In genomic region chr7:1043552-1044188, GRCh38 we compare ENCODE assay signal across 8 cellular contexts. TPM values are rescaled to one million over a fixed set of nuclear protein-coding genes. Genes with fewer than 3 reads are reported as not detected.
DNase-seq lines count a peak whose midpoint lies in the region; ATAC-seq, FAIRE-seq and TF ChIP-seq lines count a peak whose summit lies in the region.

No MANE protein-coding gene starts in this region.

- peak overlapping the region; percentile 55 for H3K27ac ChIP-seq in CD4-positive, alpha-beta memory T cell (ENCODE audit: low read depth, low read length)
- peak overlapping the region; percentile 88 for H3K27ac ChIP-seq in RWPE1
- peak overlapping the region; percentile 92 to 96 (median 94) for H3K27ac ChIP-seq in esophagus muscularis mucosa (replicated peaks in 1 of 4)
- peak overlapping the region; percentile 53 for H3K27ac ChIP-seq in osteoblast (ENCODE audit: low read depth, low read length)
- H3K27ac ChIP-seq in foreskin keratinocyte = no peak overlapping the region

- H4K20me1 ChIP-seq in osteoblast (ENCODE audit: insufficient read depth, low read length) = peaks cover 14% of the 10 kb centered on the region

- no peaks in the 10 kb centered on the region for H3K36me3 ChIP-seq in CD4-positive, alpha-beta memory T cell (ENCODE audit: insufficient read depth, low read length)
- H3K36me3 ChIP-seq in esophagus muscularis mucosa (no peaks in the 10 kb centered on the region), osteoblast (ENCODE audit: insufficient read depth, low read length) (no peaks in the 10 kb centered on the region)

- ATAC-seq in HG03159 (IDR thresholded peaks at IDR 0.05; ENCODE audit: unreplicated experiment) (no peak), HG03342 (IDR thresholded peaks at IDR 0.05; ENCODE audit: unreplicated experiment) (no peak), foreskin keratinocyte (no peak)

- H3K27ac Mint-ChIP-seq in CD4-positive, alpha-beta memory T cell = peak overlapping the region; percentile 79 to 93 (median 86)

- intact Hi-C loops in CD4-positive, alpha-beta memory T cell (cut with micrococcal nuclease) = loop anchor here (2.0 kb wide), 3 partner anchors 15 to 121 kb away; no protein-coding TSS in a partner anchor
- intact Hi-C loops in esophagus muscularis mucosa (cut with DNase I) = no loop called here

- no peak for TF ChIP-seq EP300 in esophagus muscularis mucosa (IDR thresholded peaks at IDR 0.05)

- FAIRE-seq in GM19239 (lab: Jason Lieb, UNC) = no peak

- TF ChIP-seq POLR2A in esophagus muscularis mucosa (IDR thresholded peaks at IDR 0.05; ENCODE audit: low read depth) = no peak

- no peak for DNase-seq in CD4-positive, alpha-beta memory T cell
- DNase-seq in RWPE1 (ENCODE audit: low spot score) (no peak), esophagus muscularis mucosa (ENCODE audit: extremely low spot score) (no peak), osteoblast (ENCODE audit: insufficient read length, low spot score, missing footprints) (no peak), GM19239 (ENCODE audit: insufficient read length, low spot score) (no peak), foreskin keratinocyte (no peak)

- peak overlapping the region; percentile 34 to 66 for H3K4me3 ChIP-seq in CD4-positive, alpha-beta memory T cell (ENCODE audit: low read length in 2 of 2)
- H3K4me3 ChIP-seq in esophagus muscularis mucosa (peak overlapping the region; percentile 74 to 79 (median 76)), osteoblast (ENCODE audit: insufficient read depth, low read length) (peak overlapping the region; percentile 79)

- whole genome bisulfite sequencing in esophagus muscularis mucosa = 48% methylated on average over 18 of the region's 18 CpGs

- no peaks in the 10 kb centered on the region for H3K36me3 Mint-ChIP-seq in CD4-positive, alpha-beta memory T cell

- peaks cover 62% of the 10 kb centered on the region for H3K4me1 ChIP-seq in CD4-positive, alpha-beta memory T cell (ENCODE audit: insufficient read depth, low read length)
- peaks cover 58 to 82% (median 78%) of the 10 kb centered on the region in 4 donors for H3K4me1 ChIP-seq in esophagus muscularis mucosa
- peaks cover 12% of the 10 kb centered on the region for H3K4me1 ChIP-seq in osteoblast (ENCODE audit: insufficient read depth, low read length)
- no peaks in the 10 kb centered on the region for H3K4me1 ChIP-seq in foreskin keratinocyte

- CTCF ChIA-PET in CD4-positive, alpha-beta memory T cell (lab: Charles Lee; ENCODE audit: partially characterized antibody) = interaction anchor here (1.2 to 8.4 kb wide), 7 partner anchors 10 to 71 kb away, joined by 3 to 65 read pairs (median 8); no protein-coding TSS in a partner anchor
- CTCF ChIA-PET in RWPE1 (lab: Yijun Ruan, JAX) = no interaction called here

- H3K27me3 ChIP-seq in CD4-positive, alpha-beta memory T cell (ENCODE audit: insufficient read depth, low read length) = no peaks in the 10 kb centered on the region
- H3K27me3 ChIP-seq in esophagus muscularis mucosa (no peaks in the 10 kb centered on the region), osteoblast (ENCODE audit: insufficient read depth, low read length) (no peaks in the 10 kb centered on the region), foreskin keratinocyte (no peaks in the 10 kb centered on the region)

- H2AFZ ChIP-seq in osteoblast (ENCODE audit: low read length) = peak overlapping the region; percentile 83

- peaks cover 42 to 67% (median 58%) of the 10 kb centered on the region in 4 donors for H3K4me1 Mint-ChIP-seq in CD4-positive, alpha-beta memory T cell

- no peaks in the 10 kb centered on the region for H3K9me3 ChIP-seq in CD4-positive, alpha-beta memory T cell (ENCODE audit: control insufficient read depth in 1 of 2, low read length in 2 of 2)
- H3K9me3 ChIP-seq in esophagus muscularis mucosa = no peaks in the 10 kb centered on the region
- H3K9me3 ChIP-seq in osteoblast (ENCODE audit: low read depth, low read length) = no peaks in the 10 kb centered on the region

- H3K27me3 Mint-ChIP-seq in CD4-positive, alpha-beta memory T cell = no peaks in the 10 kb centered on the region

- peak overlapping the region; percentile 90 for H3K4me2 ChIP-seq in osteoblast (ENCODE audit: insufficient read depth, low read length)

- H3K79me2 ChIP-seq in osteoblast (ENCODE audit: insufficient read depth, low read length) = peaks cover 2% of the 10 kb centered on the region

- POLR2A ChIA-PET in CD4-positive, alpha-beta memory T cell (lab: Charles Lee; ENCODE audit: partially characterized antibody) = interaction anchor here (0.7 to 3.0 kb wide), 5 partner anchors 10 to 121 kb away, joined by 3 to 20 read pairs (median 9); partner anchors contain the start of gene COX19
- POLR2A ChIA-PET in RWPE1 (lab: Yijun Ruan, JAX; ENCODE audit: low non-redundant PET) = no interaction called here

- TF ChIP-seq CTCF in RWPE1 (conservative IDR thresholded peaks at IDR 0.05; ENCODE audit: low read depth) (no peak), esophagus muscularis mucosa (IDR thresholded peaks at IDR 0.05) (no peak), osteoblast (IDR thresholded peaks at IDR 0.05; ENCODE audit: extremely low read depth, low read depth, low read length) (no peak), foreskin keratinocyte (conservative IDR thresholded peaks at IDR 0.05) (no peak)

- H3K4me3 Mint-ChIP-seq in CD4-positive, alpha-beta memory T cell = peak overlapping the region; percentile 80 to 88 (median 84)

- no peaks in the 10 kb centered on the region for H3K9me3 Mint-ChIP-seq in CD4-positive, alpha-beta memory T cell

RNA-seq across cellular contexts. Expression of gene GPR146, which starts 0.7 kb away (rescaled TPM):
- 10 to 100 TPM in 1 of 2 experiments, 1 to 10 TPM in 1; 8.8 to 10.1 TPM for total RNA-seq in CD4-positive, alpha-beta memory T cell
- polyA plus RNA-seq in CD4-positive, alpha-beta memory T cell = 10 to 100 TPM; 10.0 to 22.2 TPM
- 10 to 100 TPM; 12.5 to 30.8 (median 25.5) TPM for total RNA-seq in esophagus muscularis mucosa
- 3.5 and 5.1 TPM in 2 replicates for total RNA-seq in osteoblast
- total RNA-seq in foreskin keratinocyte = not detected in 2 replicates
- polyA plus RNA-seq in foreskin keratinocyte = not detected in 2 replicates

RNA-seq across cellular contexts. Expression of gene GPER1, which starts 44.2 kb away (rescaled TPM):
- not detected for total RNA-seq in CD4-positive, alpha-beta memory T cell
- not detected for polyA plus RNA-seq in CD4-positive, alpha-beta memory T cell
- 10 to 100 TPM in 2 of 4 donors, 1 to 10 TPM in 2; 4.6 to 19.9 (median 11.0) TPM for total RNA-seq in esophagus muscularis mucosa
- total RNA-seq in osteoblast = 10.3 and 10.5 TPM in 2 replicates
- 0.07 TPM in 1 of 2 replicates, not detected in the other for total RNA-seq in foreskin keratinocyte
- 0.03 and 0.07 TPM in 2 replicates for polyA plus RNA-seq in foreskin keratinocyte
